ENCODE assay signal across 8 cellular contexts in genomic region chr9:120931278-120932085, GRCh38. TPM values are rescaled to one million over a fixed set of nuclear protein-coding genes. Genes with fewer than 3 reads are reported as not detected.
DNase-seq lines count a peak whose midpoint lies in the region; ATAC-seq and TF ChIP-seq lines count a peak whose summit lies in the region.

No MANE protein-coding gene starts in this region.

- no peaks in the 10 kb centered on the region for H3K36me3 ChIP-seq in tibial nerve

- no peak for TF ChIP-seq POLR2A in tibial nerve (IDR thresholded peaks at IDR 0.05)

- H3K9me3 ChIP-seq in tibial nerve: no peaks in the 10 kb centered on the region

- H3K27ac ChIP-seq in tibial nerve: peak overlapping the region; percentile 82 to 97 (median 95)

- 1 to 6% methylated on average over 3 of the region's 3 CpGs for WGBS in tibial nerve, 2 donors

- peak; percentile 34 to 62 for TF ChIP-seq EP300 in tibial nerve (IDR thresholded peaks at IDR 0.05)

- peak; percentile 39 for DNase-seq in ACHN
- DNase-seq in RKO (ENCODE audit: low spot score): peak; percentile 74
- DNase-seq in amniotic epithelial cell (ENCODE audit: low read depth): peak; percentile 21
- peak; percentile 65 for DNase-seq in medulla oblongata (ENCODE audit: extremely low spot score)
- peak in 1 of 2 donors; percentile 33 for DNase-seq in tibial nerve (ENCODE audit: low spot score in 2 of 2)
- no peak for DNase-seq in HPDE6-E6E7 (ENCODE audit: extremely low spot score)

- in situ Hi-C loops in ACHN (cut with HindIII; ENCODE audit: low pct_ligation_motif_present, low pct_unique_long_range_greater_than_20kb, low sequenced_read_pairs): no loop called here

- ATAC-seq in GM18520 (IDR thresholded peaks at IDR 0.05; ENCODE audit: unreplicated experiment) (peak; percentile 29), HG02981 (IDR thresholded peaks at IDR 0.05; ENCODE audit: unreplicated experiment) (peak; percentile 54)

- H3K4me3 ChIP-seq in tibial nerve: no peak overlapping the region

- H3K4me1 ChIP-seq in tibial nerve: peaks cover 0 to 82% (median 64%) of the 10 kb centered on the region in 4 donors

- TF ChIP-seq CTCF in tibial nerve (IDR thresholded peaks at IDR 0.05): no peak

- H3K27me3 ChIP-seq in tibial nerve: no peaks in the 10 kb centered on the region

RNA-seq across cellular contexts. Expression of gene TRAF1, which starts 4.9 kb away (rescaled TPM):
- total RNA-seq in tibial nerve: 10 to 100 TPM; 12.3 to 21.0 (median 19.8) TPM

RNA-seq across cellular contexts. Expression of gene PHF19, which starts 54.5 kb away (rescaled TPM):
- total RNA-seq in tibial nerve: 10 to 100 TPM; 31.2 to 61.6 (median 44.3) TPM
